ENCODE assay signal across 24 cellular contexts in the genomic region with DNA sequence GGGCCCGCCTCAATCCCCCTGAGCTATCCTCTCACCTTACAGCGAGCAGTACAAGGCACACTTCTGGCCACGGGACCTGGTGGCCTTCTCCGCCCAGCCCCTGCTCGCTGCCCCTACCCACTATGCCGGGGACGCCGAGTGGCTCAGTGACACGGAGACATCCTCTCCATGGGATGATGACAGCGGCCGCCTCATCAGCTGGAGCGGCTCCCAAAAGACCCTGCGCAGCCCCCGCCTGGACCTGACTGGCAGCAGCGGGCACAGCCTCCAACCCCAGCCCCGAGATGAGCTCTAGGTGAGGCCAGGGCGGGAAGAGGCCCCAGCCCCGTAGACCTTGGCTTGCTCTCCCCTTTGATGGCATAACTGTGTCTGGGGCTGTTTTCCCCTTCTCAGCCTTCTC. TPM values are rescaled to one million over a fixed set of nuclear protein-coding genes. Genes with fewer than 3 reads are reported as not detected.
A peak's percentile ranks its signal among the peaks of the same experiment; 100 is the strongest.
DNase-seq lines count a peak whose midpoint lies in the region; ATAC-seq, FAIRE-seq and TF ChIP-seq lines count a peak whose summit lies in the region.
"Had no signal": no experiment of that assay in that cellular context is flagged by ENCODE, and none has a peak within 500 bp of the region (broad histone marks: within the 10 kb centered on the region; RNA-seq: fewer than 3 reads in every experiment).

No MANE protein-coding gene starts in this region.

- no peak for TF ChIP-seq RAD21 in K562 (CRISPR knock-in tag; conservative IDR thresholded peaks at IDR 0.05 in 1 of 2, IDR thresholded peaks at IDR 0.05 in 1 of 2)

- H4K20me1 ChIP-seq in K562 (replicated peaks; ENCODE audit: control insufficient read depth, insufficient read depth, low read length) = no peaks in the 10 kb centered on the region

- H3K79me2 ChIP-seq in K562 (ENCODE audit: control insufficient read depth, insufficient read depth, low read length) = no peaks in the 10 kb centered on the region; the same call in 2 of the 3 replicates

- in situ Hi-C loops in K562 (cut with MboI) = no loop called here

- H3K4me1 Mint-ChIP-seq in type B pancreatic cell (ENCODE audit: unreplicated experiment) = no peaks in the 10 kb centered on the region

- DNase-seq in Right ventricle myocardium inferior (ENCODE audit: missing footprints) = peak; percentile 68
- DNase-seq in right atrium auricular region (ENCODE audit: low spot score) = no peak
- DNase-seq in RWPE1 (ENCODE audit: low spot score) = no peak
- no peak for DNase-seq in K562 (ENCODE audit: extremely low read depth in 1 of 4, low spot score in 3 of 4)
- DNase-seq in type B pancreatic cell (ENCODE audit: extremely low spot score, unreplicated experiment) = no peak
- no peak for DNase-seq in activated CD4-positive, alpha-beta T cell treated with anti-CD3 and anti-CD28 coated beads, Interleukin-2, amount 50 U/mL, for 48 hours
- DNase-seq in caudate nucleus (lab: John Stamatoyannopoulos, UW) = no peak
- DNase-seq: AML-193; Caco-2; Calu3; CD4-positive, alpha-beta T cell; CD8-positive, alpha-beta T cell; DMS79 treated with DMSO at 0.1 percent for 48 hours; GF-D8 had no signal

- H3K4me3 Mint-ChIP-seq in type B pancreatic cell = no peak overlapping the region
- H3K4me3 Mint-ChIP-seq: B cell; CD4-positive, alpha-beta T cell; CD8-positive, alpha-beta T cell had no signal

- ATAC-seq in Right ventricle myocardium inferior = no peak
- no peak for ATAC-seq in K562
- ATAC-seq: A549; CD8-positive, alpha-beta T cell; GM12878 had no signal

- H3K27ac Mint-ChIP-seq in type B pancreatic cell = peak overlapping the region; percentile 39
- H3K27ac Mint-ChIP-seq: B cell; CD4-positive, alpha-beta T cell; CD8-positive, alpha-beta T cell had no signal

- H3K4me1 ChIP-seq in right atrium auricular region = peaks cover 0 to 9% of the 10 kb centered on the region in 2 donors
- peaks cover 3 to 27% of the 10 kb centered on the region in 2 experiments; a peak in 4 of 5 replicates for H3K4me1 ChIP-seq in K562 (replicated peaks in 1 of 2; ENCODE audit: control insufficient read depth in 2 of 2, insufficient read depth in 2 of 2, low read length in 2 of 2)
- H3K4me1 ChIP-seq: Caco-2 had no signal

- H2AFZ ChIP-seq in K562 (ENCODE audit: low read depth, low read length) = no peak overlapping the region

- H3K4me2 ChIP-seq in K562 (ENCODE audit: insufficient read depth, low read length) = no peak overlapping the region
- H3K4me2 ChIP-seq: A549; BLaER1 treated with 17β-estradiol and CSF1 and Interleukin-3, amounts not matched to agents 10 nM and 100 nM had no signal

- H3K27me3 ChIP-seq in right atrium auricular region (no peaks in the 10 kb centered on the region), K562 (ENCODE audit: control insufficient read depth in 2 of 2, insufficient read depth in 2 of 2, low read length in 2 of 2) (no peaks in the 10 kb centered on the region)
- H3K27me3 ChIP-seq: BLaER1 treated with 17β-estradiol and CSF1 and Interleukin-3, amounts not matched to agents 10 nM and 100 nM had no signal

- TF ChIP-seq POLR2A in K562 (conservative IDR thresholded peaks at IDR 0.05) = no peak

- CTCF ChIA-PET in RWPE1 (lab: Yijun Ruan, JAX) = no interaction called here
- CTCF ChIA-PET in K562 (lab: Yijun Ruan, JAX; ENCODE audit: low intra/inter-chr PET ratio) = no interaction called here

- no peak for FAIRE-seq in K562 (lab: Jason Lieb, UNC)
- FAIRE-seq: A549, D721Med, G401.6, GM12878, GM12892, GM18507 had no signal

- H3K9me3 ChIP-seq in right atrium auricular region (no peaks in the 10 kb centered on the region), K562 (replicated peaks; ENCODE audit: control insufficient read depth, insufficient read depth, low read depth, low read length) (no peaks in the 10 kb centered on the region)
- H3K9me3 ChIP-seq: A549; BLaER1 treated with 17β-estradiol and CSF1 and Interleukin-3, amounts not matched to agents 10 nM and 100 nM; Caco-2 had no signal

- H3K36me3 ChIP-seq in right atrium auricular region (no peaks in the 10 kb centered on the region), K562 (ENCODE audit: control insufficient read depth, insufficient read depth, low read length) (peaks cover 26% of the 10 kb centered on the region; the same call in 2 of the 3 replicates)

- intact Hi-C loops in Right ventricle myocardium inferior (cut with DNase I) = no loop called here
- intact Hi-C loops in K562 (cut with micrococcal nuclease) = no loop called here

- no peaks in the 10 kb centered on the region for H3K9me1 ChIP-seq in K562 (ENCODE audit: control insufficient read depth, insufficient read depth, low read length)

- H3K9me3 Mint-ChIP-seq in type B pancreatic cell = no peaks in the 10 kb centered on the region
- H3K9me3 Mint-ChIP-seq: CD4-positive, alpha-beta T cell; CD8-positive, alpha-beta T cell had no signal

- H3K9ac ChIP-seq in K562 (ENCODE audit: insufficient read depth in 1 of 2, low read depth in 2 of 2, low read length in 2 of 2) = peak overlapping the region in 1 of 2 experiments; percentile 28; a peak in 1 of 4 replicates
- H3K9ac ChIP-seq: BLaER1 treated with 17β-estradiol and CSF1 and Interleukin-3, amounts not matched to agents 10 nM and 100 nM had no signal

- no peaks in the 10 kb centered on the region for H3K27me3 Mint-ChIP-seq in type B pancreatic cell
- H3K27me3 Mint-ChIP-seq: B cell; CD4-positive, alpha-beta T cell had no signal

- no peak for TF ChIP-seq EP300 in K562 (IDR thresholded peaks at IDR 0.05; ENCODE audit: low read length)

- H3K4me3 ChIP-seq in right atrium auricular region (no peak overlapping the region), K562 (no peak overlapping the region)
- H3K4me3 ChIP-seq: A549; BLaER1 treated with 17β-estradiol and CSF1 and Interleukin-3, amounts not matched to agents 10 nM and 100 nM; GM12878 had no signal

- no peak for TF ChIP-seq CTCF in right atrium auricular region (IDR thresholded peaks at IDR 0.05)
- TF ChIP-seq CTCF in RWPE1 (conservative IDR thresholded peaks at IDR 0.05; ENCODE audit: low read depth) = no peak
- TF ChIP-seq CTCF in K562 (IDR thresholded peaks at IDR 0.05 in 2 of 3, conservative IDR thresholded peaks at IDR 0.05 in 1 of 3; ENCODE audit: insufficient read depth in 2 of 3, low read depth in 1 of 3, low read length in 3 of 3) = no peak
- TF ChIP-seq CTCF in type B pancreatic cell (conservative IDR thresholded peaks at IDR 0.05) = no peak

- BruUV-seq in K562 (replicated peaks; lab: Mats Ljungman, UMichigan) = no TSS peak

- H3K36me3 Mint-ChIP-seq in type B pancreatic cell = no peaks in the 10 kb centered on the region
- H3K36me3 Mint-ChIP-seq: CD8-positive, alpha-beta T cell had no signal

- POLR2A ChIA-PET in RWPE1 (lab: Yijun Ruan, JAX; ENCODE audit: low non-redundant PET) = no interaction called here
- POLR2A ChIA-PET in K562 (lab: Yijun Ruan, JAX) = interaction anchor here (1.2 kb wide), 1 partner anchor 9 kb away, joined by 3 read pairs; no protein-coding TSS in a partner anchor

- H3K27ac ChIP-seq in right atrium auricular region (no peak overlapping the region), RWPE1 (peak overlapping the region; percentile 5; the same call in 1 of the 2 replicates), K562 (ENCODE audit: extremely low read depth, low read depth, low read length) (no peak overlapping the region), caudate nucleus (ENCODE audit: low read depth, low read length) (no peak overlapping the region)
- H3K27ac ChIP-seq: 22Rv1; A549; BLaER1 treated with 17β-estradiol and CSF1 and Interleukin-3, amounts not matched to agents 10 nM and 100 nM; C4-2B had no signal

- WGBS in K562 (ENCODE audit: insufficient coverage, low coverage, missing lambda C conversion rate) = 84% methylated on average over 16 of the region's 18 CpGs

RNA-seq across cellular contexts. Expression of gene CERCAM, which starts 15.0 kb away (rescaled TPM):
- 7.8 TPM for total RNA-seq in Right ventricle myocardium inferior
- 10 to 100 TPM; 13.3 to 15.8 TPM for total RNA-seq in right atrium auricular region
- total RNA-seq in K562 (2011; cell fraction: chromatin; rRNA removed; ENCODE audit: low replicate concordance) = 27.2 and 83.8 TPM in 2 replicates
- total RNA-seq in K562 (2011; cell fraction: nucleolus; rRNA removed) = 70.3 and 82.2 TPM in 2 replicates
- 35.6 and 47.3 TPM in 2 replicates for total RNA-seq in K562 (2011; cell fraction: nucleoplasm; rRNA removed)
- total RNA-seq in K562 (2014; rRNA removed) = 18.0 and 20.6 TPM in 2 replicates
- total RNA-seq in K562 (2014; rRNA removed; fragmentation: Illumina TruSeq; extraction: Trizol) = 4.2 and 5.0 TPM in 2 replicates
- 18.3 and 19.0 TPM in 2 replicates for total RNA-seq in K562 (2015; rRNA removed; fragmentation: Illumina TruSeq; extraction: Trizol)
- 22.2 and 24.0 TPM in 2 replicates for total RNA-seq in K562 (2021)
- polyA plus RNA-seq in K562 (2011; rRNA removed) = 18.8 and 39.4 TPM in 2 replicates
- polyA plus RNA-seq in K562 (2011; cell fraction: cytosol; rRNA removed) = 55.2 and 92.4 TPM in 2 replicates
- polyA plus RNA-seq in K562 (2011; cell fraction: nucleus; rRNA removed) = 56.0 and 58.6 TPM in 2 replicates
- polyA plus RNA-seq in K562 (2012) = 25.6 and 35.2 TPM in 2 replicates
- 10.5 and 14.0 TPM in 2 replicates for polyA plus RNA-seq in K562 (2014; fragmentation: Illumina TruSeq; extraction: Trizol)
- 1 to 10 TPM in 1 of 2 experiments, under 1 TPM in 1; 0.75 to 1.3 TPM for polyA plus RNA-seq in K562 (2014; fragmentation: Nextera tagmentation; extraction: Ambion mirVana)
- 21.9 and 26.4 TPM in 2 replicates for polyA plus RNA-seq in K562 (2014; rRNA removed)
- 10.7 and 11.9 TPM in 2 replicates for polyA minus RNA-seq in K562 (2011; rRNA and poly(A)+ RNA removed)
- polyA minus RNA-seq in K562 (2011; cell fraction: cytosol; rRNA and poly(A)+ RNA removed) = 15.5 and 37.0 TPM in 2 replicates
- polyA minus RNA-seq in K562 (2011; cell fraction: nucleus; rRNA and poly(A)+ RNA removed) = 16.7 and 23.5 TPM in 2 replicates
- total RNA-seq in type B pancreatic cell (ENCODE audit: low replicate concordance) = 47.3 and 60.8 TPM in 2 replicates

RNA-seq across cellular contexts. Expression of gene ODF2, which starts 20.2 kb away (rescaled TPM):
- 10.8 TPM for total RNA-seq in Right ventricle myocardium inferior
- 10 to 100 TPM in 1 of 2 donors, 1 to 10 TPM in 1; 9.7 to 12.1 TPM for total RNA-seq in right atrium auricular region
- 159 and 215 TPM in 2 replicates for total RNA-seq in K562 (2011; cell fraction: chromatin; rRNA removed; ENCODE audit: low replicate concordance)
- 89.5 and 89.9 TPM in 2 replicates for total RNA-seq in K562 (2011; cell fraction: nucleolus; rRNA removed)
- total RNA-seq in K562 (2011; cell fraction: nucleoplasm; rRNA removed) = 111 and 132 TPM in 2 replicates
- total RNA-seq in K562 (2014; rRNA removed) = 73.7 and 76.5 TPM in 2 replicates
- total RNA-seq in K562 (2014; rRNA removed; fragmentation: Illumina TruSeq; extraction: Trizol) = 54.1 and 56.9 TPM in 2 replicates
- total RNA-seq in K562 (2015; rRNA removed; fragmentation: Illumina TruSeq; extraction: Trizol) = 70.1 and 71.3 TPM in 2 replicates
- total RNA-seq in K562 (2021) = 61.9 and 71.6 TPM in 2 replicates
- polyA plus RNA-seq in K562 (2011; rRNA removed) = 23.1 and 33.2 TPM in 2 replicates
- 16.3 and 20.6 TPM in 2 replicates for polyA plus RNA-seq in K562 (2011; cell fraction: cytosol; rRNA removed)
- 243 and 275 TPM in 2 replicates for polyA plus RNA-seq in K562 (2011; cell fraction: nucleus; rRNA removed)
- polyA plus RNA-seq in K562 (2012) = 63.5 and 64.9 TPM in 2 replicates
- 79.3 and 83.2 TPM in 2 replicates for polyA plus RNA-seq in K562 (2014; fragmentation: Illumina TruSeq; extraction: Trizol)
- polyA plus RNA-seq in K562 (2014; fragmentation: Nextera tagmentation; extraction: Ambion mirVana) = 10 to 100 TPM; 16.5 to 69.7 TPM
- polyA plus RNA-seq in K562 (2014; rRNA removed) = 46.7 and 52.3 TPM in 2 replicates
- 21.7 and 24.7 TPM in 2 replicates for polyA minus RNA-seq in K562 (2011; rRNA and poly(A)+ RNA removed)
- 20.7 and 23.0 TPM in 2 replicates for polyA minus RNA-seq in K562 (2011; cell fraction: cytosol; rRNA and poly(A)+ RNA removed)
- 25.8 and 37.1 TPM in 2 replicates for polyA minus RNA-seq in K562 (2011; cell fraction: nucleus; rRNA and poly(A)+ RNA removed)
- total RNA-seq in type B pancreatic cell (ENCODE audit: low replicate concordance) = 38.2 and 59.1 TPM in 2 replicates
